Comparison of ENCODE assay signal across 8 cellular contexts in the genomic region with DNA sequence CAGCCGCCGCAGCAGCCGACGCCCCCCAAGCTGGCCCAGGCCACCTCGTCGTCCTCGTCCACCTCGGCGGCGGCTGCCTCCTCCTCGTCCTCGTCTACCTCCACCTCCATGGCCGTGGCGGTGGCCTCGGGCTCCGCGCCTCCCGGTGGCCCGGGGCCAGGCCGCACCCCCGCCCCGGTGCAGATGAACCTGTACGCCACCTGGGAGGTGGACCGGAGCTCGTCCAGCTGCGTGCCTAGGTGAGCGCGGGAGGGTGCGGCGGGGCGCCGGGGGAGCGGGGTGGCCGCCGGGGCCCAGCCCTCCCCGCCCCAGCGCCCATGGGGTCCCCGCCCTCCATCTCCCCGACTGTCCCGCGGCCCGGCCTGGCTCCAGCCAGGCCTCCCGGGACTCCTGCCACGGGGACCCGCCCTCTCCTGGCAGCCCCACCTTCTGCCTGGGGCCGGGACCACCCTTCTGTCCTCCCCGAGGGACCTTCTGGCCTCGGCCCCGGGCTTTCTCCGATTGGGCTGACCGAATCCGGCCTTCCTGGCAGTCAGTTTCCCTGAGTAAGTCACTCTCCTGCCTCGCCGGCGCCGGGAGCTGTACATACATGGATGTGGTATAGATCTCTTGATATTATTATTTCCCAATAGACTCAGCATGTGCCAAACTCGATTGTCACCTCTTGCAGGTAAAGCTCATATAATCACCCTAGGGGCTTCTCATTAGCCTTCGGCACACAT. TPM values are rescaled to one million over a fixed set of nuclear protein-coding genes. Genes with fewer than 3 reads are reported as not detected.
DNase-seq lines count a peak whose midpoint lies in the region; ATAC-seq and TF ChIP-seq lines count a peak whose summit lies in the region.

No MANE protein-coding gene starts in this region.

- no peaks in the 10 kb centered on the region for H3K9me3 Mint-ChIP-seq in activated naive CD8-positive, alpha-beta T cell treated with anti-CD3 and anti-CD28 coated beads, Interleukin-2, amount 10 ng/mL, durations not matched to agents 7 days and 5 days

- TF ChIP-seq CTCF in BE2C (IDR thresholded peaks at IDR 0.05; ENCODE audit: low read depth, low read length) (no peak), heart right ventricle (IDR thresholded peaks at IDR 0.05) (peak in 1 of 9 donors; percentile 3)

- H3K27ac ChIP-seq in heart right ventricle = peak overlapping the region; percentile 92 to 99 (median 96)

- H3K27ac Mint-ChIP-seq in activated naive CD8-positive, alpha-beta T cell treated with anti-CD3 and anti-CD28 coated beads, Interleukin-2, amount 10 ng/mL, durations not matched to agents 7 days and 5 days = peak overlapping the region; percentile 87

- H3K4me1 ChIP-seq in BE2C (peaks cover 11% of the 10 kb centered on the region), heart right ventricle (peaks cover 12 to 59% (median 35%) of the 10 kb centered on the region in 9 donors)

- ATAC-seq in GM19324 (IDR thresholded peaks at IDR 0.05; ENCODE audit: low FRiP score, unreplicated experiment) (peak; percentile 23), heart right ventricle (peak; percentile 10 to 48 (median 28)), HG03565 (IDR thresholded peaks at IDR 0.05; ENCODE audit: unreplicated experiment) (no peak)
- ATAC-seq in activated naive CD8-positive, alpha-beta T cell treated with anti-CD3 and anti-CD28 coated beads, Interleukin-2, amount 10 ng/mL, durations not matched to agents 7 days and 5 days (ENCODE audit: low read depth) = peak; percentile 9

- intact Hi-C loops in heart right ventricle (cut with DNase I) (loop anchor here in 4 of 10 donors (5.0 to 10.0 kb wide), 3 partner anchors 47 to 64 kb away; no protein-coding TSS in a partner anchor), posterior vena cava (cut with DNase I) (no loop called here)

- no peak for TF ChIP-seq RAD21 in Ishikawa (IDR thresholded peaks at IDR 0.05; ENCODE audit: low read depth)

- H3K4me3 Mint-ChIP-seq in activated naive CD8-positive, alpha-beta T cell treated with anti-CD3 and anti-CD28 coated beads, Interleukin-2, amount 10 ng/mL, durations not matched to agents 7 days and 5 days = peak overlapping the region; percentile 88

- no peak for TF ChIP-seq EP300 in Ishikawa (IDR thresholded peaks at IDR 0.05; ENCODE audit: borderline replicate concordance)

- peak overlapping the region; percentile 66 for H3K4me3 ChIP-seq in BE2C (ENCODE audit: low read depth, low read length)
- peak overlapping the region; percentile 75 to 94 (median 88) for H3K4me3 ChIP-seq in heart right ventricle

- H3K27me3 Mint-ChIP-seq in activated naive CD8-positive, alpha-beta T cell treated with anti-CD3 and anti-CD28 coated beads, Interleukin-2, amount 10 ng/mL, durations not matched to agents 7 days and 5 days = no peaks in the 10 kb centered on the region

- peaks cover 54% of the 10 kb centered on the region for H3K4me1 Mint-ChIP-seq in activated naive CD8-positive, alpha-beta T cell treated with anti-CD3 and anti-CD28 coated beads, Interleukin-2, amount 10 ng/mL, durations not matched to agents 7 days and 5 days

- H3K27me3 ChIP-seq in BE2C (no peaks in the 10 kb centered on the region), heart right ventricle (no peaks in the 10 kb centered on the region)

- WGBS in heart right ventricle, 2 donors = 0 to 1% methylated on average over 42 to 58 of the region's 58 CpGs

- peaks cover 26% of the 10 kb centered on the region for H3K36me3 Mint-ChIP-seq in activated naive CD8-positive, alpha-beta T cell treated with anti-CD3 and anti-CD28 coated beads, Interleukin-2, amount 10 ng/mL, durations not matched to agents 7 days and 5 days

- H3K36me3 ChIP-seq in BE2C = peaks cover 34% of the 10 kb centered on the region
- peaks cover 0 to 64% (median 23%) of the 10 kb centered on the region in 9 donors for H3K36me3 ChIP-seq in heart right ventricle

- DNase-seq in BE2C (peak; percentile 50), heart right ventricle (peak; percentile 66 to 69), posterior vena cava (ENCODE audit: low spot score) (peak; percentile 89), MV-4-11 (lab: John Stamatoyannopoulos, UW) (no peak)
- peak; percentile 64 for DNase-seq in activated naive CD8-positive, alpha-beta T cell treated with anti-CD3 and anti-CD28 coated beads, Interleukin-2, amount 10 ng/mL, durations not matched to agents 7 days and 5 days

- POLR2A ChIA-PET in activated naive CD8-positive, alpha-beta T cell treated with anti-CD3 and anti-CD28 coated beads, Interleukin-2, amount 10 ng/mL, durations not matched to agents 7 days and 5 days (lab: Charles Lee) = interaction anchor here (1.2 to 6.9 kb wide), 11 partner anchors 10 to 110 kb away, joined by 3 to 62 read pairs (median 10); a partner anchor contains a TSS

- H3K9me3 ChIP-seq in BE2C (no peaks in the 10 kb centered on the region), heart right ventricle (no peaks in the 10 kb centered on the region)

TF ChIP-seq in Ishikawa, 13 proteins besides CTCF, POLR2A, EP300 and RAD21 (continues in another document):
- TF ChIP-seq, protein P1, sequence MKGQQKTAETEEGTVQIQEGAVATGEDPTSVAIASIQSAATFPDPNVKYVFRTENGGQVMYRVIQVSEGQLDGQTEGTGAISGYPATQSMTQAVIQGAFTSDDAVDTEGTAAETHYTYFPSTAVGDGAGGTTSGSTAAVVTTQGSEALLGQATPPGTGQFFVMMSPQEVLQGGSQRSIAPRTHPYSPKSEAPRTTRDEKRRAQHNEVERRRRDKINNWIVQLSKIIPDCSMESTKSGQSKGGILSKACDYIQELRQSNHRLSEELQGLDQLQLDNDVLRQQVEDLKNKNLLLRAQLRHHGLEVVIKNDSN (IDR thresholded peaks at IDR 0.05) = no peak
- TF ChIP-seq, protein P2, sequence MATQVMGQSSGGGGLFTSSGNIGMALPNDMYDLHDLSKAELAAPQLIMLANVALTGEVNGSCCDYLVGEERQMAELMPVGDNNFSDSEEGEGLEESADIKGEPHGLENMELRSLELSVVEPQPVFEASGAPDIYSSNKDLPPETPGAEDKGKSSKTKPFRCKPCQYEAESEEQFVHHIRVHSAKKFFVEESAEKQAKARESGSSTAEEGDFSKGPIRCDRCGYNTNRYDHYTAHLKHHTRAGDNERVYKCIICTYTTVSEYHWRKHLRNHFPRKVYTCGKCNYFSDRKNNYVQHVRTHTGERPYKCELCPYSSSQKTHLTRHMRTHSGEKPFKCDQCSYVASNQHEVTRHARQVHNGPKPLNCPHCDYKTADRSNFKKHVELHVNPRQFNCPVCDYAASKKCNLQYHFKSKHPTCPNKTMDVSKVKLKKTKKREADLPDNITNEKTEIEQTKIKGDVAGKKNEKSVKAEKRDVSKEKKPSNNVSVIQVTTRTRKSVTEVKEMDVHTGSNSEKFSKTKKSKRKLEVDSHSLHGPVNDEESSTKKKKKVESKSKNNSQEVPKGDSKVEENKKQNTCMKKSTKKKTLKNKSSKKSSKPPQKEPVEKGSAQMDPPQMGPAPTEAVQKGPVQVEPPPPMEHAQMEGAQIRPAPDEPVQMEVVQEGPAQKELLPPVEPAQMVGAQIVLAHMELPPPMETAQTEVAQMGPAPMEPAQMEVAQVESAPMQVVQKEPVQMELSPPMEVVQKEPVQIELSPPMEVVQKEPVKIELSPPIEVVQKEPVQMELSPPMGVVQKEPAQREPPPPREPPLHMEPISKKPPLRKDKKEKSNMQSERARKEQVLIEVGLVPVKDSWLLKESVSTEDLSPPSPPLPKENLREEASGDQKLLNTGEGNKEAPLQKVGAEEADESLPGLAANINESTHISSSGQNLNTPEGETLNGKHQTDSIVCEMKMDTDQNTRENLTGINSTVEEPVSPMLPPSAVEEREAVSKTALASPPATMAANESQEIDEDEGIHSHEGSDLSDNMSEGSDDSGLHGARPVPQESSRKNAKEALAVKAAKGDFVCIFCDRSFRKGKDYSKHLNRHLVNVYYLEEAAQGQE (IDR thresholded peaks at IDR 0.05; ENCODE audit: low read depth) = no peak
- TF ChIP-seq CREB1 (IDR thresholded peaks at IDR 0.05; ENCODE audit: low read depth) = no peak
- no peak; the same call in 1 of the 2 replicates for TF ChIP-seq TCF12 (IDR thresholded peaks at IDR 0.05; ENCODE audit: low read depth)

RNA-seq across cellular contexts. Expression of a gene that starts 0.7 kb away (rescaled TPM):
- 14.9 TPM for polyA plus RNA-seq in BE2C (2012; ENCODE audit: insufficient read depth, insufficient read length, low read depth)
- 100 to 1,000 TPM; 138 to 162 TPM for total RNA-seq in activated naive CD8-positive, alpha-beta T cell treated with anti-CD3 and anti-CD28 coated beads, Interleukin-2, amount 10 ng/mL, durations not matched to agents 7 days and 5 days
- 100 to 1,000 TPM in 4 of 10 donors, 10 to 100 TPM in 6; 50.0 to 121 (median 81.9) TPM for total RNA-seq in heart right ventricle
- 10 to 100 TPM; 24.1 to 28.2 TPM for polyA plus RNA-seq in heart right ventricle
- 10 to 100 TPM; 65.1 to 84.1 TPM for total RNA-seq in posterior vena cava

RNA-seq across cellular contexts. Expression of a gene that starts 18.6 kb away (rescaled TPM):
- 410 TPM for polyA plus RNA-seq in BE2C (2012; ENCODE audit: insufficient read depth, insufficient read length, low read depth)
- total RNA-seq in activated naive CD8-positive, alpha-beta T cell treated with anti-CD3 and anti-CD28 coated beads, Interleukin-2, amount 10 ng/mL, durations not matched to agents 7 days and 5 days = 100 to 1,000 TPM; 231 to 246 TPM
- 10 to 100 TPM; 62.0 to 89.8 (median 72.7) TPM for total RNA-seq in heart right ventricle
- 10 to 100 TPM; 46.5 to 94.9 TPM for polyA plus RNA-seq in heart right ventricle
- 100 to 1,000 TPM; 117 to 140 TPM for total RNA-seq in posterior vena cava

RNA-seq across cellular contexts. Expression of a gene that starts 21.8 kb away (rescaled TPM):
- polyA plus RNA-seq in BE2C (2012; ENCODE audit: insufficient read depth, insufficient read length, low read depth) = 6.3 TPM
- under 1 TPM; 0.14 to 0.44 TPM for total RNA-seq in activated naive CD8-positive, alpha-beta T cell treated with anti-CD3 and anti-CD28 coated beads, Interleukin-2, amount 10 ng/mL, durations not matched to agents 7 days and 5 days
- total RNA-seq in heart right ventricle (1 to 10 TPM; 1.9 to 4.6 (median 2.5) TPM), posterior vena cava (1 to 10 TPM in 1 of 2 donors, under 1 TPM in 1; 0.74 to 1.2 TPM)
- polyA plus RNA-seq in heart right ventricle = 1 to 10 TPM in 1 of 2 donors, under 1 TPM in 1; 0.07 to 1.0 TPM

RNA-seq across cellular contexts. Expression of a gene that starts 44.5 kb away (rescaled TPM):
- not detected for polyA plus RNA-seq in BE2C (2012; ENCODE audit: insufficient read depth, insufficient read length, low read depth)
- total RNA-seq in activated naive CD8-positive, alpha-beta T cell treated with anti-CD3 and anti-CD28 coated beads, Interleukin-2, amount 10 ng/mL, durations not matched to agents 7 days and 5 days = not detected
- total RNA-seq in heart right ventricle (1 to 10 TPM in 1 of 10 donors, not detected in 9; 1.1 TPM), posterior vena cava (1 to 10 TPM in 1 of 2 donors, under 1 TPM in 1; 0.24 to 1.1 TPM)
- polyA plus RNA-seq in heart right ventricle = under 1 TPM in 1 of 2 donors, not detected in 1; 0.17 TPM

RNA-seq across cellular contexts. Expression of a gene that starts 59.0 kb away (rescaled TPM):
- not detected for polyA plus RNA-seq in BE2C (2012; ENCODE audit: insufficient read depth, insufficient read length, low read depth)
- total RNA-seq in activated naive CD8-positive, alpha-beta T cell treated with anti-CD3 and anti-CD28 coated beads, Interleukin-2, amount 10 ng/mL, durations not matched to agents 7 days and 5 days = not detected
- total RNA-seq in heart right ventricle (under 1 TPM in 3 of 10 donors, not detected in 7; 0.35 to 0.69 (median 0.43) TPM), posterior vena cava (under 1 TPM in 1 of 2 donors, not detected in 1; 0.56 TPM)
- polyA plus RNA-seq in heart right ventricle = 1 to 10 TPM in 1 of 2 donors, under 1 TPM in 1; 0.44 to 2.6 TPM
